Comparison of ENCODE assay signal across 1 cellular context in the genomic region with DNA sequence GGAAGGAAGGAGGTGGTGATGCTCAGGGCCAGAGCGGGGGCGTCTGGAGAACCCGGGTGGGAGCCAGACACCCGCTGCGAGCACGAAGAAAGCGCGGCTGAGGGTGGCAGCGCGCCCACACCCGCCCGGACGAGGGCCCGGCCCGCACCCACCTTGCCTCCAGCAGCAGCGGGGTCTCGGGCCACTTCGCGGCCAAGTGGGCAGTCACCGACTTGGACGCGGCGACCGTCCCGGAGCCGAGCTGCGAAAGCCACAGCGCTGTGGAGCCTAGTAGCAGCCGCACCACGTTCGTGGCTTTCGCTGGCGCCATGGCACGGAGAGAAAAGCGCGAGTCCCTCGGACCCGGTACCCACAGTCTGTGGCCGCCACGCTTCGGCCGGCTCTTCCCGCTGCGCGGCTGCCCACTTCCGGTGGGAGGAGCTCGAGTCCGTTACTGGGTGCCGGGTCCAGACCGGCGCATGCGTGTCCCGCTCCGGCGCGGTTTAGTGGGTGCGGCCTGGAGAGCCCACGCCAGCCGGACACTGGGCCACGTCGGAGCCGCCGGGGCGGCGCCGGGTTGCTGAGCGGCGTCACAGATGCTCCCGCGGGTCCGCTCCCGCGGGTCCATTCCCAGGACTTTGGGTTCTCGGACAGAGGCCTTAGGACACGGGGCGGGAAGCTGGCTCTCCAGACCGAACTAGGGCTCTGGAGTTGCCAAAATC.
A peak's percentile ranks its signal among the peaks of the same experiment; 100 is the strongest.
TF ChIP-seq lines count a peak whose summit lies in the region.

UGGT2 (minus strand) TSS at position 399 of the 701 bp plus-strand sequence; CDS start at position 310, 89 bp downstream.

TF ChIP-seq in HepG2, 621 proteins besides CTCF, POLR2A, EP300 and RAD21 (continued from another document and continues in another):
- TF ChIP-seq ARID5B (CRISPR knock-in tag; IDR thresholded peaks at IDR 0.05) (peak; percentile 50), KMT2B (CRISPR knock-in tag; IDR thresholded peaks at IDR 0.05) (peak; percentile 96), POLR2G (IDR thresholded peaks at IDR 0.05; ENCODE audit: low read depth, low read length) (peak; percentile 91), SNAPC2 (CRISPR knock-in tag; IDR thresholded peaks at IDR 0.05) (no peak; the same call in 1 of the 2 replicates), BORCS8-MEF2B (CRISPR knock-in tag; IDR thresholded peaks at IDR 0.05) (peak; percentile 90), PRDM15 (CRISPR knock-in tag; IDR thresholded peaks at IDR 0.05) (peak; percentile 88), REL (CRISPR knock-in tag; conservative IDR thresholded peaks at IDR 0.05) (peak; percentile 73; the same call in 1 of the 2 replicates), ZBTB7B (CRISPR knock-in tag; IDR thresholded peaks at IDR 0.05) (peak; percentile 72; the same call in 1 of the 2 replicates), PTBP1 (IDR thresholded peaks at IDR 0.05; ENCODE audit: low read depth, low read length, poor library complexity, severe bottlenecking) (no peak), PHF20 (CRISPR knock-in tag; IDR thresholded peaks at IDR 0.05) (peak; percentile 85), ZNF292 (CRISPR knock-in tag; IDR thresholded peaks at IDR 0.05; ENCODE audit: borderline replicate concordance, low read depth) (peak; percentile 27; the same call in 1 of the 2 replicates), FOXO1 (CRISPR knock-in tag; IDR thresholded peaks at IDR 0.05) (no peak; the same call in 1 of the 2 replicates), ZSCAN29 (CRISPR knock-in tag; conservative IDR thresholded peaks at IDR 0.05) (peak; percentile 48; the same call in 1 of the 2 replicates), ZNF746 (CRISPR knock-in tag; IDR thresholded peaks at IDR 0.05) (no peak), CHCHD3 (CRISPR knock-in tag; IDR thresholded peaks at IDR 0.05) (0 out of 2 replicates have a peak, but pooled peaks have one; percentile 21), HIVEP1 (CRISPR knock-in tag; IDR thresholded peaks at IDR 0.05) (peak; percentile 80), CBFB (CRISPR knock-in tag; IDR thresholded peaks at IDR 0.05) (peak; percentile 85), RFX3 (CRISPR knock-in tag; IDR thresholded peaks at IDR 0.05) (no peak), SP4 (CRISPR knock-in tag; IDR thresholded peaks at IDR 0.05) (peak; percentile 78), KLF11 (CRISPR knock-in tag; IDR thresholded peaks at IDR 0.05) (no peak; the same call in 1 of the 2 replicates), PHF8 (CRISPR knock-in tag; IDR thresholded peaks at IDR 0.05) (peak; percentile 99), ZNF501 (CRISPR knock-in tag; IDR thresholded peaks at IDR 0.05) (peak; percentile 53; the same call in 1 of the 2 replicates), ZHX1 (CRISPR knock-in tag; IDR thresholded peaks at IDR 0.05; ENCODE audit: low read depth) (peak; percentile 34; the same call in 1 of the 2 replicates), ZNF552 (CRISPR knock-in tag; IDR thresholded peaks at IDR 0.05; ENCODE audit: borderline replicate concordance) (peak; percentile 96), ZBTB38 (CRISPR knock-in tag; IDR thresholded peaks at IDR 0.05) (peak; percentile 63; the same call in 1 of the 2 replicates), NFAT5 (CRISPR knock-in tag; IDR thresholded peaks at IDR 0.05) (peak; percentile 40; the same call in 1 of the 2 replicates), SKI (IDR thresholded peaks at IDR 0.05; ENCODE audit: partially characterized antibody) (peak; percentile 45), ZMAT3 (CRISPR knock-in tag; conservative IDR thresholded peaks at IDR 0.05) (peak; percentile 63; the same call in 1 of the 2 replicates), SMYD3 (CRISPR knock-in tag; IDR thresholded peaks at IDR 0.05) (no peak), PPARG (CRISPR knock-in tag; conservative IDR thresholded peaks at IDR 0.05) (no peak), ZNF761 (CRISPR knock-in tag; conservative IDR thresholded peaks at IDR 0.05) (peak; percentile 69; the same call in 1 of the 2 replicates), ZNF225 (CRISPR knock-in tag; IDR thresholded peaks at IDR 0.05) (peak; percentile 75; the same call in 1 of the 2 replicates)
- TF ChIP-seq, protein P1, sequence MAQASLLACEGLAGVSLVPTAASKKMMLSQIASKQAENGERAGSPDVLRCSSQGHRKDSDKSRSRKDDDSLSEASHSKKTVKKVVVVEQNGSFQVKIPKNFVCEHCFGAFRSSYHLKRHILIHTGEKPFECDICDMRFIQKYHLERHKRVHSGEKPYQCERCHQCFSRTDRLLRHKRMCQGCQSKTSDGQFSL (CRISPR knock-in tag; IDR thresholded peaks at IDR 0.05) = no peak
- TF ChIP-seq, protein P2, sequence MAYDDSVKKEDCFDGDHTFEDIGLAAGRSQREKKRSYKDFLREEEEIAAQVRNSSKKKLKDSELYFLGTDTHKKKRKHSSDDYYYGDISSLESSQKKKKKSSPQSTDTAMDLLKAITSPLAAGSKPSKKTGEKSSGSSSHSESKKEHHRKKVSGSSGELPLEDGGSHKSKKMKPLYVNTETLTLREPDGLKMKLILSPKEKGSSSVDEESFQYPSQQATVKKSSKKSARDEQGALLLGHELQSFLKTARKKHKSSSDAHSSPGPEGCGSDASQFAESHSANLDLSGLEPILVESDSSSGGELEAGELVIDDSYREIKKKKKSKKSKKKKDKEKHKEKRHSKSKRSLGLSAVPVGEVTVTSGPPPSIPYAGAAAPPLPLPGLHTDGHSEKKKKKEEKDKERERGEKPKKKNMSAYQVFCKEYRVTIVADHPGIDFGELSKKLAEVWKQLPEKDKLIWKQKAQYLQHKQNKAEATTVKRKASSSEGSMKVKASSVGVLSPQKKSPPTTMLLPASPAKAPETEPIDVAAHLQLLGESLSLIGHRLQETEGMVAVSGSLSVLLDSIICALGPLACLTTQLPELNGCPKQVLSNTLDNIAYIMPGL (CRISPR knock-in tag; IDR thresholded peaks at IDR 0.05; ENCODE audit: borderline replicate concordance in 1 of 2, low read depth in 1 of 2) = peak; percentile 63 to 72; a peak in 2 of 4 replicates
- TF ChIP-seq, protein P3, sequence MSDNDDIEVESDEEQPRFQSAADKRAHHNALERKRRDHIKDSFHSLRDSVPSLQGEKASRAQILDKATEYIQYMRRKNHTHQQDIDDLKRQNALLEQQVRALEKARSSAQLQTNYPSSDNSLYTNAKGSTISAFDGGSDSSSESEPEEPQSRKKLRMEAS (IDR thresholded peaks at IDR 0.05) = peak; percentile 93
- TF ChIP-seq, protein P4, sequence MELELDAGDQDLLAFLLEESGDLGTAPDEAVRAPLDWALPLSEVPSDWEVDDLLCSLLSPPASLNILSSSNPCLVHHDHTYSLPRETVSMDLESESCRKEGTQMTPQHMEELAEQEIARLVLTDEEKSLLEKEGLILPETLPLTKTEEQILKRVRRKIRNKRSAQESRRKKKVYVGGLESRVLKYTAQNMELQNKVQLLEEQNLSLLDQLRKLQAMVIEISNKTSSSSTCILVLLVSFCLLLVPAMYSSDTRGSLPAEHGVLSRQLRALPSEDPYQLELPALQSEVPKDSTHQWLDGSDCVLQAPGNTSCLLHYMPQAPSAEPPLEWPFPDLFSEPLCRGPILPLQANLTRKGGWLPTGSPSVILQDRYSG (CRISPR knock-in tag; IDR thresholded peaks at IDR 0.05) = peak; percentile 68; the same call in 1 of the 2 replicates
